19 cellular contexts compared by ENCODE assay signal in genomic region chr15:101307048-101307896, GRCh38. TPM values are rescaled to one million over a fixed set of nuclear protein-coding genes. Genes with fewer than 3 reads are reported as not detected.
DNase-seq lines count a peak whose midpoint lies in the region; ATAC-seq and TF ChIP-seq lines count a peak whose summit lies in the region.
"Had no signal": no experiment of that assay in that cellular context is flagged by ENCODE, and none has a peak within 500 bp of the region (broad histone marks: within the 10 kb centered on the region; RNA-seq: fewer than 3 reads in every experiment).

No MANE protein-coding gene starts in this region.

- H3K9me3 ChIP-seq in spleen = no peaks in the 10 kb centered on the region
- H3K9me3 ChIP-seq: psoas muscle had no signal

- no peak overlapping the region for H3K27ac Mint-ChIP-seq in activated T-cell treated with anti-CD3 and anti-CD28 coated beads, Interleukin-2, amount 50 U/mL, for 72 hours
- H3K27ac Mint-ChIP-seq: activated T-helper 2 cell treated with anti-CD3 and anti-CD28 coated beads, Interferon-gamma antibody, Interleukin-2, Interleukin-4, amounts not matched to agents 10 μg/mL and 5 μg/mL and 100 μg/mL, durations not matched to agents 14 hours and 24 hours and 36 hours; CD4-positive, alpha-beta T cell had no signal

- TF ChIP-seq CTCF in spleen (IDR thresholded peaks at IDR 0.05 in 8 of 11, conservative IDR thresholded peaks at IDR 0.05 in 3 of 11) = no peak

- H3K27me3 Mint-ChIP-seq in activated T-cell treated with anti-CD3 and anti-CD28 coated beads, Interleukin-2, amount 50 U/mL, for 72 hours (ENCODE audit: low read depth) = no peaks in the 10 kb centered on the region
- H3K27me3 Mint-ChIP-seq: stimulated activated naive CD8-positive, alpha-beta T cell treated with anti-CD3 and anti-CD28 coated beads, Interleukin-15, amount 100 ng/mL, for 72 hours had no signal

- intact Hi-C loops in head of caudate nucleus (cut with DNase I) = loop anchor here (10.0 kb wide), 1 partner anchor 188 kb away; no protein-coding TSS in a partner anchor
- intact Hi-C loops in spleen (cut with DNase I; ENCODE audit: low total_unique reads) = no loop called here

- no peaks in the 10 kb centered on the region for H3K4me1 ChIP-seq in spleen
- H3K4me1 ChIP-seq: psoas muscle had no signal

- ATAC-seq in activated T-cell treated with anti-CD3 and anti-CD28 coated beads, Interleukin-2, amount 50 U/mL, for 72 hours (replicated peaks in 1 of 2) = no peak
- ATAC-seq: naive thymus-derived CD8-positive, alpha-beta T cell; psoas muscle had no signal

- no peaks in the 10 kb centered on the region for H3K9me3 Mint-ChIP-seq in activated T-cell treated with anti-CD3 and anti-CD28 coated beads, Interleukin-2, amount 50 U/mL, for 72 hours
- H3K9me3 Mint-ChIP-seq: activated T-helper 2 cell treated with anti-CD3 and anti-CD28 coated beads, Interferon-gamma antibody, Interleukin-2, Interleukin-4, amounts not matched to agents 10 μg/mL and 5 μg/mL and 100 μg/mL, durations not matched to agents 14 hours and 24 hours and 36 hours; CD4-positive, alpha-beta T cell; naive thymus-derived CD8-positive, alpha-beta T cell; stimulated activated naive CD8-positive, alpha-beta T cell treated with anti-CD3 and anti-CD28 coated beads, Interleukin-15, amount 100 ng/mL, for 72 hours had no signal

- H3K36me3 ChIP-seq in spleen = peaks cover 0 to 82% (median 11%) of the 10 kb centered on the region in 6 donors

- no peaks in the 10 kb centered on the region for H3K36me3 Mint-ChIP-seq in activated T-cell treated with anti-CD3 and anti-CD28 coated beads, Interleukin-2, amount 50 U/mL, for 72 hours (ENCODE audit: insufficient read depth in 2 of 2)
- H3K36me3 Mint-ChIP-seq: naive thymus-derived CD8-positive, alpha-beta T cell had no signal

- WGBS in spleen, 5 donors = 75 to 84% (median 78%) methylated on average over 22 to 24 of the region's 24 CpGs

- peak; percentile 11 for DNase-seq in activated T-cell treated with anti-CD3 and anti-CD28 coated beads, Interleukin-2, amount 50 U/mL, for 1 hour
- no peak for DNase-seq in activated T-cell treated with anti-CD3 and anti-CD28 coated beads, Interleukin-2, amount 50 U/mL, for 72 hours
- DNase-seq in NCI-H345 treated with DMSO at 0.1 percent for 48 hours (lab: John Stamatoyannopoulos, UW; ENCODE audit: unreplicated experiment) (peak; percentile 65), head of caudate nucleus (peak in 29 of 42 donors; percentile 10 to 79 (median 44)), spleen (peak; percentile 61), NCI-H1694 (lab: John Stamatoyannopoulos, UW) (no peak), HCEC 1CT (no peak)
- DNase-seq in activated naive CD4-positive, alpha-beta T cell treated with anti-CD3 and anti-CD28 coated beads, Interleukin-2, amount 50 U/mL, for 16 hours = no peak
- DNase-seq: amniotic stem cell; EL; Karpas-422; NCI-H1105 treated with DMSO at 0.1 percent for 48 hours; psoas muscle; stimulated activated CD4-positive, alpha-beta T cell treated with anti-CD3 and anti-CD28 coated beads, Interleukin-15, amount 100 ng/mL, for 24 hours; stimulated activated naive CD8-positive, alpha-beta T cell treated with anti-CD3 and anti-CD28 coated beads, Interleukin-15, amount 100 ng/mL, for 72 hours had no signal

- no peak for TF ChIP-seq POLR2A in spleen (IDR thresholded peaks at IDR 0.05)

- H3K4me3 Mint-ChIP-seq in activated T-cell treated with anti-CD3 and anti-CD28 coated beads, Interleukin-2, amount 50 U/mL, for 72 hours = no peak overlapping the region
- H3K4me3 Mint-ChIP-seq: CD4-positive, alpha-beta T cell; naive thymus-derived CD8-positive, alpha-beta T cell; stimulated activated naive CD8-positive, alpha-beta T cell treated with anti-CD3 and anti-CD28 coated beads, Interleukin-15, amount 100 ng/mL, for 72 hours had no signal

- no peak overlapping the region for H3K27ac ChIP-seq in spleen
- H3K27ac ChIP-seq: psoas muscle had no signal

- no peak overlapping the region for H3K4me3 ChIP-seq in spleen
- H3K4me3 ChIP-seq: lung, psoas muscle had no signal

- H3K4me1 Mint-ChIP-seq in activated T-cell treated with anti-CD3 and anti-CD28 coated beads, Interleukin-2, amount 50 U/mL, for 72 hours (ENCODE audit: low read depth) = no peaks in the 10 kb centered on the region
- H3K4me1 Mint-ChIP-seq: stimulated activated naive CD8-positive, alpha-beta T cell treated with anti-CD3 and anti-CD28 coated beads, Interleukin-15, amount 100 ng/mL, for 72 hours had no signal

- H3K27me3 ChIP-seq in spleen (replicated peaks in 1 of 7) = peaks cover 0 to 4% (median 0%) of the 10 kb centered on the region in 7 donors

RNA-seq across cellular contexts. Expression of gene SNRPA1, which starts 12.2 kb away (rescaled TPM):
- 100 to 1,000 TPM; 132 to 141 TPM for total RNA-seq in activated T-cell treated with anti-CD3 and anti-CD28 coated beads, Interleukin-2, amount 50 U/mL, for 72 hours
- total RNA-seq in spleen = 10 to 100 TPM; 56.2 to 85.4 (median 68.8) TPM
- 10 to 100 TPM; 74.6 to 75.1 (median 74.7) TPM for polyA plus RNA-seq in spleen

RNA-seq across cellular contexts. Expression of gene SELENOS, which starts 30.0 kb away (rescaled TPM):
- 10 to 100 TPM; 42.9 to 44.8 TPM for total RNA-seq in activated T-cell treated with anti-CD3 and anti-CD28 coated beads, Interleukin-2, amount 50 U/mL, for 72 hours
- total RNA-seq in spleen = 100 to 1,000 TPM in 1 of 7 donors, 10 to 100 TPM in 6; 47.3 to 109 (median 63.8) TPM
- 10 to 100 TPM; 25.7 to 41.1 (median 39.7) TPM for polyA plus RNA-seq in spleen

RNA-seq across cellular contexts. Expression of gene CHSY1, which starts 55.4 kb away (rescaled TPM):
- total RNA-seq in activated T-cell treated with anti-CD3 and anti-CD28 coated beads, Interleukin-2, amount 50 U/mL, for 72 hours = 10 to 100 TPM; 26.4 to 31.1 TPM
- 10 to 100 TPM; 50.2 to 99.5 (median 55.9) TPM for total RNA-seq in spleen
- polyA plus RNA-seq in spleen = 1 to 10 TPM; 6.8 to 9.2 (median 8.3) TPM

Comparison
In these comparisons a context has a peak if more than half of its experiments do, and no peak if none do; other contexts are left out.
1. DNase-seq: peak in activated T-cell treated with anti-CD3 and anti-CD28 coated beads, Interleukin-2, amount 50 U/mL, for 1 hour (single experiment), NCI-H345 treated with DMSO at 0.1 percent for 48 hours (single experiment), head of caudate nucleus (29 of 42) and spleen (single experiment); none in activated T-cell treated with anti-CD3 and anti-CD28 coated beads, Interleukin-2, amount 50 U/mL, for 72 hours (0 of 2), activated naive CD4-positive, alpha-beta T cell treated with anti-CD3 and anti-CD28 coated beads, Interleukin-2, amount 50 U/mL, for 16 hours (single experiment), NCI-H1694 (single experiment) and HCEC 1CT (single experiment).